Comparison of ENCODE assay signal across 11 cellular contexts in genomic region chr10:75228834-75229233, GRCh38. TPM values are rescaled to one million over a fixed set of nuclear protein-coding genes. Genes with fewer than 3 reads are reported as not detected.
DNase-seq lines count a peak whose midpoint lies in the region; ATAC-seq and TF ChIP-seq lines count a peak whose summit lies in the region.
"Had no signal": no experiment of that assay in that cellular context is flagged by ENCODE, and none has a peak within 500 bp of the region (broad histone marks: within the 10 kb centered on the region; RNA-seq: fewer than 3 reads in every experiment).

No MANE protein-coding gene starts in this region.

- no TSS peak for BruUV-seq in Calu3 (replicated peaks; lab: Mats Ljungman, UMichigan)

- H3K56ac ChIP-seq in mesendoderm (ENCODE audit: low read length) = no peak overlapping the region

- in situ Hi-C loops in gastrocnemius medialis (cut with MboI; ENCODE audit: low sequenced_read_pairs in 4 of 4) = loop anchor here (5.0 to 25.0 kb wide), 4 partner anchors 114 to 967 kb away; partner anchors contain the start of gene SAMD8 (in 3 of the 4)

- no peaks in the 10 kb centered on the region for H3K27me3 Mint-ChIP-seq in Calu3 (ENCODE audit: unreplicated experiment)

- H3K4me3 ChIP-seq in SK-N-MC (no peak overlapping the region), gastrocnemius medialis (peak overlapping the region in 1 of 4 donors; percentile 15), mesendoderm (ENCODE audit: low read length) (no peak overlapping the region)
- H3K4me3 ChIP-seq: SJSA1 had no signal

- CTCF ChIA-PET in Calu3 (lab: Charles Lee) = interaction anchor here (0.7 to 1.7 kb wide), 4 partner anchors 17 to 138 kb away, joined by 3 to 6 read pairs (median 4); partner anchors contain the start of gene VDAC2

- H3K9ac ChIP-seq in SK-N-MC (ENCODE audit: insufficient read length) = no peak overlapping the region
- no peak overlapping the region for H3K9ac ChIP-seq in mesendoderm (ENCODE audit: low read length)

- H2AK5ac ChIP-seq in mesendoderm (ENCODE audit: low read length) = no peak overlapping the region

- H3K9me3 Mint-ChIP-seq in Calu3 (ENCODE audit: low read depth, unreplicated experiment) = no peaks in the 10 kb centered on the region

- DNase-seq in Calu3 (no peak), SK-N-MC (ENCODE audit: low read depth, low spot score) (no peak), epithelial cell of prostate (ENCODE audit: low read depth, low spot score) (no peak), gastrocnemius medialis (peak in 1 of 2 donors; percentile 53), mesendoderm (no peak)
- no peak for DNase-seq in activated CD4-positive, CD25-positive, alpha-beta regulatory T cell (lab: John Stamatoyannopoulos, UW)
- DNase-seq: activated CD8-positive, alpha-beta memory T cell treated with anti-CD3 and anti-CD28 coated beads for 24 hours; foreskin keratinocyte; Kasumi-1 had no signal

- no peak overlapping the region for H2BK5ac ChIP-seq in mesendoderm (ENCODE audit: low read length)

- H3K36me3 Mint-ChIP-seq in Calu3 (ENCODE audit: insufficient read depth, unreplicated experiment) = peaks cover 88% of the 10 kb centered on the region

- H4K5ac ChIP-seq in mesendoderm (ENCODE audit: low read length) = no peak overlapping the region

- intact Hi-C loops in Calu3 (cut with micrococcal nuclease; ENCODE audit: unreplicated experiment) = no loop called here
- intact Hi-C loops in gastrocnemius medialis (cut with DNase I; ENCODE audit: low total_unique reads) = no loop called here

- no peak overlapping the region for H3K4ac ChIP-seq in mesendoderm (ENCODE audit: low read depth, low read length)

- H3K4me3 Mint-ChIP-seq in Calu3 (ENCODE audit: low read depth, unreplicated experiment) = peak overlapping the region; percentile 18

- no peaks in the 10 kb centered on the region for H3K27me3 ChIP-seq in gastrocnemius medialis
- no peaks in the 10 kb centered on the region for H3K27me3 ChIP-seq in mesendoderm (ENCODE audit: insufficient read depth, low read length, poor library complexity)
- H3K27me3 ChIP-seq: foreskin keratinocyte, SJSA1 had no signal

- no peak overlapping the region for H2BK15ac ChIP-seq in mesendoderm (replicated peaks; ENCODE audit: low read depth)

- no peak for TF ChIP-seq POLR2A in gastrocnemius medialis (IDR thresholded peaks at IDR 0.05)

- H2BK120ac ChIP-seq in mesendoderm (ENCODE audit: low read depth, low read length) = no peak overlapping the region

- WGBS in mesendoderm (ENCODE audit: extremely low coverage, insufficient coverage, low lambda C conversion rate) = no CpG with 5 or more reads among the region's 4 CpGs

- no peaks in the 10 kb centered on the region for H3K9me3 ChIP-seq in SK-N-MC (ENCODE audit: low read depth, low read length)
- H3K9me3 ChIP-seq in gastrocnemius medialis = no peaks in the 10 kb centered on the region
- H3K9me3 ChIP-seq: SJSA1 had no signal

- H3K4me1 ChIP-seq in gastrocnemius medialis = peaks cover 64 to 65% of the 10 kb centered on the region in 2 donors
- peaks cover 22% of the 10 kb centered on the region for H3K4me1 ChIP-seq in mesendoderm (ENCODE audit: control insufficient read depth, low read depth, low read length)

- peak overlapping the region; percentile 63 for H3K27ac Mint-ChIP-seq in Calu3 (ENCODE audit: unreplicated experiment)

- peaks cover 73% of the 10 kb centered on the region for H3K4me1 Mint-ChIP-seq in Calu3 (ENCODE audit: low read depth, unreplicated experiment)

- no peak overlapping the region for H3K4me2 ChIP-seq in mesendoderm (ENCODE audit: low read length)

- peak overlapping the region; percentile 50 for H3K27ac ChIP-seq in SK-N-MC
- H3K27ac ChIP-seq in epithelial cell of prostate = peak overlapping the region; percentile 95
- peak overlapping the region; percentile 72 to 95 (median 76) for H3K27ac ChIP-seq in gastrocnemius medialis
- no peak overlapping the region for H3K27ac ChIP-seq in mesendoderm (ENCODE audit: low read depth, low read length)
- H3K27ac ChIP-seq: foreskin keratinocyte, SJSA1 had no signal

- TF ChIP-seq CTCF in Calu3 (IDR thresholded peaks at IDR 0.05; ENCODE audit: unreplicated experiment) (no peak), gastrocnemius medialis (IDR thresholded peaks at IDR 0.05 in 4 of 5, conservative IDR thresholded peaks at IDR 0.05 in 1 of 5) (no peak)

- ATAC-seq in gastrocnemius medialis = peak in 1 of 2 donors; percentile 53
- no peak for ATAC-seq in GM18861 (IDR thresholded peaks at IDR 0.05; ENCODE audit: unreplicated experiment)
- ATAC-seq: foreskin keratinocyte had no signal

- H3K79me1 ChIP-seq in mesendoderm (ENCODE audit: low read length) = peaks cover 9% of the 10 kb centered on the region

- H3K79me2 ChIP-seq in mesendoderm (ENCODE audit: control insufficient read depth, insufficient read depth, low read length) = peaks cover 40% of the 10 kb centered on the region

- H3K23ac ChIP-seq in mesendoderm (ENCODE audit: low read length) = no peak overlapping the region

- H4K8ac ChIP-seq in mesendoderm (ENCODE audit: low read depth, low read length) = no peak overlapping the region

- H3K18ac ChIP-seq in mesendoderm (ENCODE audit: low read length) = no peak overlapping the region

- peaks cover 55% of the 10 kb centered on the region for H3K36me3 ChIP-seq in SK-N-MC (ENCODE audit: insufficient read depth, low read length)
- H3K36me3 ChIP-seq in gastrocnemius medialis = peaks cover 0 to 36% of the 10 kb centered on the region in 2 donors
- peaks cover 14% of the 10 kb centered on the region for H3K36me3 ChIP-seq in mesendoderm (ENCODE audit: control insufficient read depth, insufficient read depth, low read length)

RNA-seq across cellular contexts. Expression of gene COMTD1, which starts 6.9 kb away (rescaled TPM):
- total RNA-seq in Calu3 (2022) (52.4 and 67.6 TPM in 2 replicates), gastrocnemius medialis (10 to 100 TPM; 15.6 to 64.4 (median 34.9) TPM)
- polyA plus RNA-seq in mesendoderm (2013, experiment 1 of 2) = 28.1 TPM
- polyA plus RNA-seq in mesendoderm (2013, experiment 2 of 2) = 27.5 TPM

RNA-seq across cellular contexts. Expression of gene VDAC2, which starts 18.2 kb away (rescaled TPM):
- total RNA-seq in Calu3 (2022) (243 and 254 TPM in 2 replicates), gastrocnemius medialis (100 to 1,000 TPM; 255 to 442 (median 268) TPM)
- 256 TPM for polyA plus RNA-seq in mesendoderm (2013, experiment 1 of 2)
- polyA plus RNA-seq in mesendoderm (2013, experiment 2 of 2) = 253 TPM
